25 cellular contexts compared by ENCODE assay signal in the genomic region with DNA sequence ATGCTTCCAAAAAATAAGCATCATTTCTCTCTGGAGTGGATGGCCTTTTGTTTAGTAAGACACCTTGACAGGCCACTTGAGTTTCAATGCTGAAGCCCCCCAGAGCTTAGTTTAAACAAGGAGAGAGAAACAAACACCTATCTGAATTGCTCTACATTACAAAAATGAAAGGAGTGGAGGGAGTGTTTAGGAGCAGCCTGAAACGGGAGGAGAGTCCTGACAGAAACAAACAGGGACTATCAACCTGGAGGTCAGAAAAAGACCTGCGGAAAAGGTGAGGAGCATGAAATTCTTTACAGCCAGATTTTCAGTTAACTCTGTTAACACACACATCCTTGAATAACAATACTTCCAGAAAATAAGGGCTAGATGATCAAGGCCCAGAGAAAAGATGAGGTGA.
"Had no signal": no experiment of that assay in that cellular context is flagged by ENCODE, and none has a peak within 500 bp of the region (broad histone marks: within the 10 kb centered on the region; RNA-seq: fewer than 3 reads in every experiment).

No MANE protein-coding gene starts in this region.

- H3K4me3 ChIP-seq: colonic mucosa, esophagus muscularis mucosa, gastroesophageal sphincter, heart left ventricle, hepatocyte, lung, mucosa of descending colon, psoas muscle, sigmoid colon, stomach, thyroid gland had no signal

- H3K27me3 Mint-ChIP-seq: memory B cell had no signal

- H3K36me3 Mint-ChIP-seq: memory B cell; naive B cell; stimulated activated effector memory CD8-positive, alpha-beta T cell treated with anti-CD3 and anti-CD28 coated beads, Interleukin-12 subunit alpha, Interleukin-12 subunit beta, amount 100 ng/mL, for 72 hours had no signal

- H3K4me1 ChIP-seq: colonic mucosa, esophagus muscularis mucosa, gastroesophageal sphincter, heart left ventricle, psoas muscle, sigmoid colon, stomach, thyroid gland had no signal

- H3K9me3 ChIP-seq: colonic mucosa, esophagus muscularis mucosa, gastroesophageal sphincter, heart left ventricle, mucosa of descending colon, psoas muscle, sigmoid colon, stomach, thyroid gland had no signal

- DNase-seq: colonic mucosa; effector CD8-positive, alpha-beta T cell; foreskin keratinocyte; heart left ventricle; left ventricle myocardium superior; mucosa of descending colon; naive B cell; nucleus accumbens; psoas muscle; right cardiac atrium; sigmoid colon; stimulated activated CD4-positive, alpha-beta T cell treated with anti-CD3 and anti-CD28 coated beads, Interleukin-2, amount 100 ng/mL, for 24 hours; stimulated activated CD4-positive, alpha-beta T cell treated with anti-CD3 and anti-CD28 coated beads, Interleukin-4, amount 100 ng/mL, for 24 hours; stimulated activated naive CD4-positive, alpha-beta T cell treated with Interleukin-2 at 50 U/mL for 16 hours; stomach; thyroid gland; trophoblast cell had no signal

- H3K36me3 ChIP-seq: colonic mucosa, esophagus muscularis mucosa, gastroesophageal sphincter, heart left ventricle, sigmoid colon, stomach, thyroid gland had no signal

- H3K4me3 Mint-ChIP-seq: dendritic cell treated with granulocyte-macrophage colony-stimulating factor and Interleukin-4, amounts not matched to agents 40 ng/mL and 50 ng/mL, for 4 days; memory B cell; naive B cell; nephron; stimulated activated effector memory CD8-positive, alpha-beta T cell treated with anti-CD3 and anti-CD28 coated beads, Interleukin-12 subunit alpha, Interleukin-12 subunit beta, amount 100 ng/mL, for 72 hours had no signal

- ATAC-seq: foreskin keratinocyte; gastroesophageal sphincter; heart left ventricle; left ventricle myocardium superior; mucosa of descending colon; psoas muscle; right cardiac atrium; stimulated activated effector memory CD8-positive, alpha-beta T cell treated with anti-CD3 and anti-CD28 coated beads, Interleukin-12 subunit alpha, Interleukin-12 subunit beta, amount 100 ng/mL, for 72 hours had no signal

- H3K27me3 ChIP-seq: colonic mucosa, esophagus muscularis mucosa, foreskin keratinocyte, gastroesophageal sphincter, heart left ventricle, hepatocyte, sigmoid colon, stomach, thyroid gland had no signal

- H3K27ac Mint-ChIP-seq: dendritic cell treated with granulocyte-macrophage colony-stimulating factor and Interleukin-4, amounts not matched to agents 40 ng/mL and 50 ng/mL, for 4 days; memory B cell; nephron; stimulated activated effector memory CD8-positive, alpha-beta T cell treated with anti-CD3 and anti-CD28 coated beads, Interleukin-12 subunit alpha, Interleukin-12 subunit beta, amount 100 ng/mL, for 72 hours had no signal

- H3K9me3 Mint-ChIP-seq: dendritic cell treated with granulocyte-macrophage colony-stimulating factor and Interleukin-4, amounts not matched to agents 40 ng/mL and 50 ng/mL, for 4 days; memory B cell; nephron; stimulated activated effector memory CD8-positive, alpha-beta T cell treated with anti-CD3 and anti-CD28 coated beads, Interleukin-12 subunit alpha, Interleukin-12 subunit beta, amount 100 ng/mL, for 72 hours had no signal

- H3K27ac ChIP-seq: colonic mucosa, esophagus muscularis mucosa, foreskin keratinocyte, gastroesophageal sphincter, heart left ventricle, hepatocyte, psoas muscle, sigmoid colon, stomach, thyroid gland had no signal

- H3K4me1 Mint-ChIP-seq: memory B cell; naive B cell; nephron; stimulated activated effector memory CD8-positive, alpha-beta T cell treated with anti-CD3 and anti-CD28 coated beads, Interleukin-12 subunit alpha, Interleukin-12 subunit beta, amount 100 ng/mL, for 72 hours had no signal
